25 cellular contexts compared by ENCODE assay signal in genomic region chr6:34045698-34046097, GRCh38.
"Had no signal": no experiment of that assay in that cellular context is flagged by ENCODE, and none has a peak within 500 bp of the region (broad histone marks: within the 10 kb centered on the region; RNA-seq: fewer than 3 reads in every experiment).

No MANE protein-coding gene starts in this region.

- H3K36me3 ChIP-seq: brain microvascular endothelial cell, colonic mucosa, Peyer's patch, SJSA1 had no signal

- DNase-seq: activated CD4-positive, alpha-beta T cell treated with anti-CD3 and anti-CD28 coated beads for 1 hour; activated CD4-positive, CD25-positive, alpha-beta regulatory T cell; activated effector memory CD4-positive, alpha-beta T cell treated with anti-CD3 and anti-CD28 coated beads, Interleukin-2, amount 50 U/mL, for 16 hours; activated naive CD4-positive, alpha-beta T cell; activated naive CD4-positive, alpha-beta T cell treated with anti-CD3 and anti-CD28 coated beads, Interleukin-2, amount 50 U/mL, for 16 hours; activated naive CD8-positive, alpha-beta T cell treated with anti-CD3 and anti-CD28 coated beads for 36 hours; amniotic stem cell; aorta; brain microvascular endothelial cell; colonic mucosa; NCI-H1105; NCI-H1417 treated with DMSO at 0.1 percent for 48 hours; NCI-H187 treated with DMSO at 0.1 percent for 48 hours; NCI-H2081; NCI-H2171; NCI-H510A; NCI-H526; NCI-H748 treated with DMSO at 0.1 percent for 48 hours; PC-3; SHP77 treated with DMSO at 0.1 percent for 48 hours; SW 1271; T-helper 9 cell had no signal

- H3K4me1 ChIP-seq: colonic mucosa, Peyer's patch, SJSA1 had no signal

- H3K4me3 ChIP-seq: colonic mucosa, Peyer's patch, SJSA1 had no signal

- H3K27ac ChIP-seq: brain microvascular endothelial cell, colonic mucosa, Peyer's patch, SJSA1, VCaP had no signal

- H3K9me3 ChIP-seq: colonic mucosa, Peyer's patch, SJSA1 had no signal

- H3K27me3 ChIP-seq: colonic mucosa, Peyer's patch, SJSA1 had no signal
